ENCODE assay signal across 19 cellular contexts in genomic region chr1:104787866-104788510, GRCh38.
"Had no signal": no experiment of that assay in that cellular context is flagged by ENCODE, and none has a peak within 500 bp of the region (broad histone marks: within the 10 kb centered on the region; RNA-seq: fewer than 3 reads in every experiment).

No MANE protein-coding gene starts in this region.

- H3K4me3 Mint-ChIP-seq: naive thymus-derived CD8-positive, alpha-beta T cell had no signal

- H3K4me1 ChIP-seq: esophagus muscularis mucosa, gastrocnemius medialis, heart right ventricle, stomach had no signal

- H3K27ac ChIP-seq: dorsolateral prefrontal cortex, epithelial cell of prostate, esophagus muscularis mucosa, gastrocnemius medialis, heart right ventricle, stomach had no signal

- H3K27me3 ChIP-seq: esophagus muscularis mucosa, gastrocnemius medialis, heart right ventricle, stomach had no signal

- H3K27me3 Mint-ChIP-seq: naive thymus-derived CD8-positive, alpha-beta T cell had no signal

- ATAC-seq: gastrocnemius medialis; heart right ventricle; left cardiac atrium; left ventricle myocardium superior; mucosa of descending colon; naive thymus-derived CD8-positive, alpha-beta T cell; sciatic nerve had no signal

- H3K27ac Mint-ChIP-seq: naive thymus-derived CD8-positive, alpha-beta T cell had no signal

- H3K36me3 Mint-ChIP-seq: naive thymus-derived CD8-positive, alpha-beta T cell had no signal

- H3K36me3 ChIP-seq: esophagus muscularis mucosa, gastrocnemius medialis, heart right ventricle, stomach had no signal

- DNase-seq: cortex of kidney; dorsolateral prefrontal cortex; effector CD8-positive, alpha-beta T cell; gastrocnemius medialis; heart right ventricle; hypothalamus; left cardiac atrium; left ventricle myocardium superior; stimulated activated CD4-positive, alpha-beta T cell treated with anti-CD3 and anti-CD28 coated beads, Interleukin-2, amount 100 ng/mL, for 24 hours; stimulated activated CD4-positive, alpha-beta T cell treated with anti-CD3 and anti-CD28 coated beads, Interleukin-4, amount 100 ng/mL, for 4 hours; stimulated activated naive CD4-positive, alpha-beta T cell; stomach; substantia nigra; trophoblast cell had no signal

- H3K4me1 Mint-ChIP-seq: naive thymus-derived CD8-positive, alpha-beta T cell had no signal

- H3K9me3 ChIP-seq: esophagus muscularis mucosa, gastrocnemius medialis, mucosa of descending colon had no signal

- H3K4me3 ChIP-seq: dorsolateral prefrontal cortex, esophagus muscularis mucosa, gastrocnemius medialis, heart right ventricle, mucosa of descending colon, stomach had no signal
